8 cellular contexts compared by ENCODE assay signal in genomic region chr6:30744054-30744805, GRCh38. TPM values are rescaled to one million over a fixed set of nuclear protein-coding genes. Genes with fewer than 3 reads are reported as not detected.
DNase-seq lines count a peak whose midpoint lies in the region; ATAC-seq and TF ChIP-seq lines count a peak whose summit lies in the region.

IER3 (minus strand) TSS chr6:30744547; CDS start chr6:30744518, 29 bp downstream.

- H3K27ac ChIP-seq in stomach: peak within 1 kb of the TSS; percentile 89 to 99 (median 96)

- TF ChIP-seq EP300 in stomach (IDR thresholded peaks at IDR 0.05): no peak

- H3K4me3 Mint-ChIP-seq in neural crest cell: peak within 1 kb of the TSS; percentile 96

- peaks cover 43% of the 10 kb centered on the region for H3K4me1 Mint-ChIP-seq in neural crest cell

- H3K9me3 Mint-ChIP-seq in neural crest cell: no peaks in the 10 kb centered on the region

- in situ Hi-C loops in G401 (cut with HindIII; ENCODE audit: low sequenced_read_pairs): no loop called here

- H3K4me1 ChIP-seq in stomach: peaks cover 41 to 78% (median 72%) of the 10 kb centered on the region in 4 donors

- intact Hi-C loops in stomach (cut with DNase I; ENCODE audit: low total_unique reads): loop anchor here (10.0 kb wide), 1 partner anchor 81 kb away; no protein-coding TSS in a partner anchor

- H3K4me3 ChIP-seq in foreskin fibroblast (ENCODE audit: low read depth in 1 of 2, low read length in 2 of 2) (peak within 1 kb of the TSS; percentile 69 to 87), stomach (peak within 1 kb of the TSS; percentile 58 to 87 (median 72))

- peak in 1 of 4 donors; percentile 89 for TF ChIP-seq POLR2A in stomach (IDR thresholded peaks at IDR 0.05)

- H3K27ac Mint-ChIP-seq in neural crest cell (ENCODE audit: unreplicated experiment): peak within 1 kb of the TSS; percentile 63

- 0 to 1% (median 0%) methylated on average over 49 to 54 of the region's 54 CpGs for WGBS in stomach, 5 donors

- peaks cover 15% of the 10 kb centered on the region for H3K27me3 Mint-ChIP-seq in neural crest cell (ENCODE audit: low read depth)

- H3K36me3 ChIP-seq in stomach: peaks cover 10 to 21% (median 19%) of the 10 kb centered on the region in 4 donors

- peaks cover 7% of the 10 kb centered on the region for H3K36me3 Mint-ChIP-seq in neural crest cell (ENCODE audit: low read depth)

- peak; percentile 64 for DNase-seq in G401 (ENCODE audit: low spot score)
- DNase-seq in HT-29 (ENCODE audit: low spot score): peak; percentile 95
- peak; percentile 92 for DNase-seq in RKO (ENCODE audit: low spot score)
- DNase-seq in activated effector memory CD4-positive, alpha-beta T cell treated with anti-CD3 and anti-CD28 coated beads, Interleukin-2, amount 50 U/mL, for 16 hours: peak; percentile 93
- peak; percentile 90 to 93 for DNase-seq in foreskin fibroblast
- DNase-seq in neural crest cell (ENCODE audit: low read depth, low spot score): peak; percentile 62
- DNase-seq in stomach: peak; percentile 92

- no peaks in the 10 kb centered on the region for H3K9me3 ChIP-seq in stomach

- H3K27me3 ChIP-seq in stomach: no peaks in the 10 kb centered on the region

- no peak for ATAC-seq in GM21447 (IDR thresholded peaks at IDR 0.05; ENCODE audit: unreplicated experiment)

- TF ChIP-seq CTCF in foreskin fibroblast (IDR thresholded peaks at IDR 0.05; ENCODE audit: low read depth, low read length) (peak; percentile 76), neural crest cell (conservative IDR thresholded peaks at IDR 0.05) (peak; percentile 76), stomach (IDR thresholded peaks at IDR 0.05) (peak in 5 of 7 experiments; percentile 37 to 69 (median 57))

RNA-seq across cellular contexts. Expression of gene IER3, which starts in this region (rescaled TPM):
- 257 and 297 TPM in 2 replicates for total RNA-seq in G401 (2014; rRNA removed; shearing (Covaris generic))
- total RNA-seq in HT-29 (2014; rRNA removed; shearing (Covaris generic)): 200 and 206 TPM in 2 replicates
- 4.8 and 6.3 TPM in 2 replicates for total RNA-seq in neural crest cell
- 100 to 1,000 TPM in 2 of 5 donors, 10 to 100 TPM in 3; 16.5 to 144 (median 92.8) TPM for total RNA-seq in stomach
- 100 to 1,000 TPM; 112 to 187 (median 147) TPM for polyA plus RNA-seq in stomach
